Comparison of ENCODE assay signal across 1 cellular context in the genomic region with DNA sequence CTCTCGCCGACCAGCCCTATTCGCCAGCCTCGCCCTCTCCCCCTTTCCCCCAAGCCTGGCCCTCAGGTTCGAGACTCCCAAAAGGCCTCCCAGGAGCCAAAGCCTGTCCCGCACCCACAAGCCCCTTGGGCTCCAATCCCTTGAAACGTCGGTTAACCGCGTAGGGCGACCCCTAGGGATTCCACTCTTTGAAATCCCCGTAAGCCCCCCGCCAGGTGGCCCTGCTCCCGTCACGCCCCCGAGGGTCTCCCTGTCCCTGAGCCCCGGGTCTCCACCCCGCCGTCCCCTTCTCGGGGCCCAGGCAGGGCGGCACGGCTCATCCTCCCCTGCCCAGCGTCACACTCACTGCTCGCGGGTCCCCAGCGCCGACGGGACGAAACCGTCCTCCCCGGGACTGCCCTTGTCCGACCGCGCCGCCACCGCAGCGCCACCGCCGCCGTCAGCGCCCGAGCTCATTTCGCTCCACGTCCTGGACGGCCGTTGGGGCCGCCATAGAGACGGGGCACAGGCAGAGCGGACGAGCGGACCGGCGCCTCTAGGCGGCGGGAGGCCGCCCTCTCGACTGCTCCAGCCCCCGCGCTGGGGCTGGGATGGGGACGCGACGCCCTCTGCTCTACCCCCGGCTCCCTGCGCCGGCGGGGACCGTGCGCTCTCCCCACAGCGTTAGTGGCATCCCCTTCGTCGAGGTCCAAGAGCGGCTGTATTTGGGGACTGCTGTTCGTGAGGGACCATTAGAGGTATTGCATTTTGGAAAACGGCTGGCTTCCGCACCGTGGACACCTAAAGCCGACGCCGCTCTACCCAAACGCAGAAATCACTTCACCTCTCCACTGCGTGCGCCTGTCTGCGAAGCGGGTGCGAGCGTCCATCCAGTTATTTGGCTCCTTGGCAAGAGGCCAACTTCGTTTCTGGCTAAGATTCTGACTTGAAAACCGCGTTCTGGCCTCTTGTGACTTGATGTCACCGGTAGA.
A peak's percentile ranks its signal among the peaks of the same experiment; 100 is the strongest.
TF ChIP-seq lines count a peak whose summit lies in the region.

A gene (minus strand): TSS at position 510 of the 971 bp plus-strand sequence. CDS start 54 bp downstream, at position 456.

TF ChIP-seq in GM12878, 131 proteins besides CTCF, POLR2A, EP300 and RAD21 (continued from another document and continues in another):
- TF ChIP-seq, protein P1, sequence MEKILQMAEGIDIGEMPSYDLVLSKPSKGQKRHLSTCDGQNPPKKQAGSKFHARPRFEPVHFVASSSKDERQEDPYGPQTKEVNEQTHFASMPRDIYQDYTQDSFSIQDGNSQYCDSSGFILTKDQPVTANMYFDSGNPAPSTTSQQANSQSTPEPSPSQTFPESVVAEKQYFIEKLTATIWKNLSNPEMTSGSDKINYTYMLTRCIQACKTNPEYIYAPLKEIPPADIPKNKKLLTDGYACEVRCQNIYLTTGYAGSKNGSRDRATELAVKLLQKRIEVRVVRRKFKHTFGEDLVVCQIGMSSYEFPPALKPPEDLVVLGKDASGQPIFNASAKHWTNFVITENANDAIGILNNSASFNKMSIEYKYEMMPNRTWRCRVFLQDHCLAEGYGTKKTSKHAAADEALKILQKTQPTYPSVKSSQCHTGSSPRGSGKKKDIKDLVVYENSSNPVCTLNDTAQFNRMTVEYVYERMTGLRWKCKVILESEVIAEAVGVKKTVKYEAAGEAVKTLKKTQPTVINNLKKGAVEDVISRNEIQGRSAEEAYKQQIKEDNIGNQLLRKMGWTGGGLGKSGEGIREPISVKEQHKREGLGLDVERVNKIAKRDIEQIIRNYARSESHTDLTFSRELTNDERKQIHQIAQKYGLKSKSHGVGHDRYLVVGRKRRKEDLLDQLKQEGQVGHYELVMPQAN (conservative IDR thresholded peaks at IDR 0.05), result peak; percentile 47; the same call in 1 of the 2 replicates
- TF ChIP-seq NRF1 (conservative IDR thresholded peaks at IDR 0.05; ENCODE audit: low read depth, low read length) (no peak), HDAC2 (IDR thresholded peaks at IDR 0.05) (no peak), NR2F1 (conservative IDR thresholded peaks at IDR 0.05) (peak; percentile 47), RAD51 (IDR thresholded peaks at IDR 0.05) (no peak), ZNF622 (IDR thresholded peaks at IDR 0.05) (no peak), BRCA1 (IDR thresholded peaks at IDR 0.05; ENCODE audit: low read depth, low read length) (no peak), POLR2AphosphoS5 (IDR thresholded peaks at IDR 0.05; ENCODE audit: low read length) (peak; percentile 82), MYB (IDR thresholded peaks at IDR 0.05; ENCODE audit: borderline replicate concordance, low read depth, low read length) (peak; percentile 90), NFYA (IDR thresholded peaks at IDR 0.05; ENCODE audit: borderline replicate concordance, low read depth, low read length) (no peak), CREB1 (IDR thresholded peaks at IDR 0.05; ENCODE audit: low read depth) (peak; percentile 37; the same call in 1 of the 2 replicates), PAX8 (IDR thresholded peaks at IDR 0.05) (no peak), CHD4 (IDR thresholded peaks at IDR 0.05) (no peak), GATAD2B (conservative IDR thresholded peaks at IDR 0.05; ENCODE audit: low read depth) (peak; percentile 84), ZBED1 (IDR thresholded peaks at IDR 0.05; ENCODE audit: borderline replicate concordance) (no peak), CBX5 (IDR thresholded peaks at IDR 0.05; ENCODE audit: low read depth) (no peak; the same call in 1 of the 2 replicates), MYC (IDR thresholded peaks at IDR 0.05; ENCODE audit: insufficient read depth, insufficient read length, insufficient replicate concordance, low read length, severe bottlenecking) (peak; percentile 27), CHD1 (IDR thresholded peaks at IDR 0.05; ENCODE audit: low read depth, low read length) (no peak), YY1 (IDR thresholded peaks at IDR 0.05; ENCODE audit: low read depth, low read length) (peak; percentile 90), HDGF (IDR thresholded peaks at IDR 0.05) (no peak), GABPA (IDR thresholded peaks at IDR 0.05; ENCODE audit: low read depth) (no peak), SMC3 (IDR thresholded peaks at IDR 0.05; ENCODE audit: borderline replicate concordance, low read length) (no peak), TARDBP (IDR thresholded peaks at IDR 0.05; ENCODE audit: borderline replicate concordance) (0 out of 2 replicates have a peak, but pooled peaks have one; percentile 45), STAT1 (conservative IDR thresholded peaks at IDR 0.05) (0 out of 2 replicates have a peak, but pooled peaks have one; percentile 26), SUZ12 (IDR thresholded peaks at IDR 0.05; ENCODE audit: unreplicated experiment) (no peak)
- TF ChIP-seq, protein P2, sequence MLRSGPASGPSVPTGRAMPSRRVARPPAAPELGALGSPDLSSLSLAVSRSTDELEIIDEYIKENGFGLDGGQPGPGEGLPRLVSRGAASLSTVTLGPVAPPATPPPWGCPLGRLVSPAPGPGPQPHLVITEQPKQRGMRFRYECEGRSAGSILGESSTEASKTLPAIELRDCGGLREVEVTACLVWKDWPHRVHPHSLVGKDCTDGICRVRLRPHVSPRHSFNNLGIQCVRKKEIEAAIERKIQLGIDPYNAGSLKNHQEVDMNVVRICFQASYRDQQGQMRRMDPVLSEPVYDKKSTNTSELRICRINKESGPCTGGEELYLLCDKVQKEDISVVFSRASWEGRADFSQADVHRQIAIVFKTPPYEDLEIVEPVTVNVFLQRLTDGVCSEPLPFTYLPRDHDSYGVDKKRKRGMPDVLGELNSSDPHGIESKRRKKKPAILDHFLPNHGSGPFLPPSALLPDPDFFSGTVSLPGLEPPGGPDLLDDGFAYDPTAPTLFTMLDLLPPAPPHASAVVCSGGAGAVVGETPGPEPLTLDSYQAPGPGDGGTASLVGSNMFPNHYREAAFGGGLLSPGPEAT (IDR thresholded peaks at IDR 0.05; ENCODE audit: low read depth), result 0 out of 2 replicates have a peak, but pooled peaks have one; percentile 33
- TF ChIP-seq, protein P3, sequence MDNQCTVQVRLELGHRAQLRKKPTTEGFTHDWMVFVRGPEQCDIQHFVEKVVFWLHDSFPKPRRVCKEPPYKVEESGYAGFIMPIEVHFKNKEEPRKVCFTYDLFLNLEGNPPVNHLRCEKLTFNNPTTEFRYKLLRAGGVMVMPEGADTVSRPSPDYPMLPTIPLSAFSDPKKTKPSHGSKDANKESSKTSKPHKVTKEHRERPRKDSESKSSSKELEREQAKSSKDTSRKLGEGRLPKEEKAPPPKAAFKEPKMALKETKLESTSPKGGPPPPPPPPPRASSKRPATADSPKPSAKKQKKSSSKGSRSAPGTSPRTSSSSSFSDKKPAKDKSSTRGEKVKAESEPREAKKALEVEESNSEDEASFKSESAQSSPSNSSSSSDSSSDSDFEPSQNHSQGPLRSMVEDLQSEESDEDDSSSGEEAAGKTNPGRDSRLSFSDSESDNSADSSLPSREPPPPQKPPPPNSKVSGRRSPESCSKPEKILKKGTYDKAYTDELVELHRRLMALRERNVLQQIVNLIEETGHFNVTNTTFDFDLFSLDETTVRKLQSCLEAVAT (IDR thresholded peaks at IDR 0.05), result no peak
- TF ChIP-seq, protein P4, sequence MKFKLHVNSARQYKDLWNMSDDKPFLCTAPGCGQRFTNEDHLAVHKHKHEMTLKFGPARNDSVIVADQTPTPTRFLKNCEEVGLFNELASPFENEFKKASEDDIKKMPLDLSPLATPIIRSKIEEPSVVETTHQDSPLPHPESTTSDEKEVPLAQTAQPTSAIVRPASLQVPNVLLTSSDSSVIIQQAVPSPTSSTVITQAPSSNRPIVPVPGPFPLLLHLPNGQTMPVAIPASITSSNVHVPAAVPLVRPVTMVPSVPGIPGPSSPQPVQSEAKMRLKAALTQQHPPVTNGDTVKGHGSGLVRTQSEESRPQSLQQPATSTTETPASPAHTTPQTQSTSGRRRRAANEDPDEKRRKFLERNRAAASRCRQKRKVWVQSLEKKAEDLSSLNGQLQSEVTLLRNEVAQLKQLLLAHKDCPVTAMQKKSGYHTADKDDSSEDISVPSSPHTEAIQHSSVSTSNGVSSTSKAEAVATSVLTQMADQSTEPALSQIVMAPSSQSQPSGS (IDR thresholded peaks at IDR 0.05; ENCODE audit: low read length), result no peak
- TF ChIP-seq, protein P5, sequence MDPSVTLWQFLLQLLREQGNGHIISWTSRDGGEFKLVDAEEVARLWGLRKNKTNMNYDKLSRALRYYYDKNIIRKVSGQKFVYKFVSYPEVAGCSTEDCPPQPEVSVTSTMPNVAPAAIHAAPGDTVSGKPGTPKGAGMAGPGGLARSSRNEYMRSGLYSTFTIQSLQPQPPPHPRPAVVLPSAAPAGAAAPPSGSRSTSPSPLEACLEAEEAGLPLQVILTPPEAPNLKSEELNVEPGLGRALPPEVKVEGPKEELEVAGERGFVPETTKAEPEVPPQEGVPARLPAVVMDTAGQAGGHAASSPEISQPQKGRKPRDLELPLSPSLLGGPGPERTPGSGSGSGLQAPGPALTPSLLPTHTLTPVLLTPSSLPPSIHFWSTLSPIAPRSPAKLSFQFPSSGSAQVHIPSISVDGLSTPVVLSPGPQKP (IDR thresholded peaks at IDR 0.05; ENCODE audit: low read depth, low read length), result peak; percentile 44; the same call in 1 of the 2 replicates
- TF ChIP-seq, protein P6, sequence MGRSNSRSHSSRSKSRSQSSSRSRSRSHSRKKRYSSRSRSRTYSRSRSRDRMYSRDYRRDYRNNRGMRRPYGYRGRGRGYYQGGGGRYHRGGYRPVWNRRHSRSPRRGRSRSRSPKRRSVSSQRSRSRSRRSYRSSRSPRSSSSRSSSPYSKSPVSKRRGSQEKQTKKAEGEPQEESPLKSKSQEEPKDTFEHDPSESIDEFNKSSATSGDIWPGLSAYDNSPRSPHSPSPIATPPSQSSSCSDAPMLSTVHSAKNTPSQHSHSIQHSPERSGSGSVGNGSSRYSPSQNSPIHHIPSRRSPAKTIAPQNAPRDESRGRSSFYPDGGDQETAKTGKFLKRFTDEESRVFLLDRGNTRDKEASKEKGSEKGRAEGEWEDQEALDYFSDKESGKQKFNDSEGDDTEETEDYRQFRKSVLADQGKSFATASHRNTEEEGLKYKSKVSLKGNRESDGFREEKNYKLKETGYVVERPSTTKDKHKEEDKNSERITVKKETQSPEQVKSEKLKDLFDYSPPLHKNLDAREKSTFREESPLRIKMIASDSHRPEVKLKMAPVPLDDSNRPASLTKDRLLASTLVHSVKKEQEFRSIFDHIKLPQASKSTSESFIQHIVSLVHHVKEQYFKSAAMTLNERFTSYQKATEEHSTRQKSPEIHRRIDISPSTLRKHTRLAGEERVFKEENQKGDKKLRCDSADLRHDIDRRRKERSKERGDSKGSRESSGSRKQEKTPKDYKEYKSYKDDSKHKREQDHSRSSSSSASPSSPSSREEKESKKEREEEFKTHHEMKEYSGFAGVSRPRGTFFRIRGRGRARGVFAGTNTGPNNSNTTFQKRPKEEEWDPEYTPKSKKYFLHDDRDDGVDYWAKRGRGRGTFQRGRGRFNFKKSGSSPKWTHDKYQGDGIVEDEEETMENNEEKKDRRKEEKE (IDR thresholded peaks at IDR 0.05), result no peak
- TF ChIP-seq, protein P7, sequence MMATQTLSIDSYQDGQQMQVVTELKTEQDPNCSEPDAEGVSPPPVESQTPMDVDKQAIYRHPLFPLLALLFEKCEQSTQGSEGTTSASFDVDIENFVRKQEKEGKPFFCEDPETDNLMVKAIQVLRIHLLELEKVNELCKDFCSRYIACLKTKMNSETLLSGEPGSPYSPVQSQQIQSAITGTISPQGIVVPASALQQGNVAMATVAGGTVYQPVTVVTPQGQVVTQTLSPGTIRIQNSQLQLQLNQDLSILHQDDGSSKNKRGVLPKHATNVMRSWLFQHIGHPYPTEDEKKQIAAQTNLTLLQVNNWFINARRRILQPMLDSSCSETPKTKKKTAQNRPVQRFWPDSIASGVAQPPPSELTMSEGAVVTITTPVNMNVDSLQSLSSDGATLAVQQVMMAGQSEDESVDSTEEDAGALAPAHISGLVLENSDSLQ (IDR thresholded peaks at IDR 0.05), result no peak
- TF ChIP-seq, protein P8, sequence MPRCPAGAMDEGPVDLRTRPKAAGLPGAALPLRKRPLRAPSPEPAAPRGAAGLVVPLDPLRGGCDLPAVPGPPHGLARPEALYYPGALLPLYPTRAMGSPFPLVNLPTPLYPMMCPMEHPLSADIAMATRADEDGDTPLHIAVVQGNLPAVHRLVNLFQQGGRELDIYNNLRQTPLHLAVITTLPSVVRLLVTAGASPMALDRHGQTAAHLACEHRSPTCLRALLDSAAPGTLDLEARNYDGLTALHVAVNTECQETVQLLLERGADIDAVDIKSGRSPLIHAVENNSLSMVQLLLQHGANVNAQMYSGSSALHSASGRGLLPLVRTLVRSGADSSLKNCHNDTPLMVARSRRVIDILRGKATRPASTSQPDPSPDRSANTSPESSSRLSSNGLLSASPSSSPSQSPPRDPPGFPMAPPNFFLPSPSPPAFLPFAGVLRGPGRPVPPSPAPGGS (IDR thresholded peaks at IDR 0.05; ENCODE audit: borderline replicate concordance, insufficient read depth, low read depth, low read length, poor library complexity, severe bottlenecking), result no peak
- TF ChIP-seq, protein P9, sequence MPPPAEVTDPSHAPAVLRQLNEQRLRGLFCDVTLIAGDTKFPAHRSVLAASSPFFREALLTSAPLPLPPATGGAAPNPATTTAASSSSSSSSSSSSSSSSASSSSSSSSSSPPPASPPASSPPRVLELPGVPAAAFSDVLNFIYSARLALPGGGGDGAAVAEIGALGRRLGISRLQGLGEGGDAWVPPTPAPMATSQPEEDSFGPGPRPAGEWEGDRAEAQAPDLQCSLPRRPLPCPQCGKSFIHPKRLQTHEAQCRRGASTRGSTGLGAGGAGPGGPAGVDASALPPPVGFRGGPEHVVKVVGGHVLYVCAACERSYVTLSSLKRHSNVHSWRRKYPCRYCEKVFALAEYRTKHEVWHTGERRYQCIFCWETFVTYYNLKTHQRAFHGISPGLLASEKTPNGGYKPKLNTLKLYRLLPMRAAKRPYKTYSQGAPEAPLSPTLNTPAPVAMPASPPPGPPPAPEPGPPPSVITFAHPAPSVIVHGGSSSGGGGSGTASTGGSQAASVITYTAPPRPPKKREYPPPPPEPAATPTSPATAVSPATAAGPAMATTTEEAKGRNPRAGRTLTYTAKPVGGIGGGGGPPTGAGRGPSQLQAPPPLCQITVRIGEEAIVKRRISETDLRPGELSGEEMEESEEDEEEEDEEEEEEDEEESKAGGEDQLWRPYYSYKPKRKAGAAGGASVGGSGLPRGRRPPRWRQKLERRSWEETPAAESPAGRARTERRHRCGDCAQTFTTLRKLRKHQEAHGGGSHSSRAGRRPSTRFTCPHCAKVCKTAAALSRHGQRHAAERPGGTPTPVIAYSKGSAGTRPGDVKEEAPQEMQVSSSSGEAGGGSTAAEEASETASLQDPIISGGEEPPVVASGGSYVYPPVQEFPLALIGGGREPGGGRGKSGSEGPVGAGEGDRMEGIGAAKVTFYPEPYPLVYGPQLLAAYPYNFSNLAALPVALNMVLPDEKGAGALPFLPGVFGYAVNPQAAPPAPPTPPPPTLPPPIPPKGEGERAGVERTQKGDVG (CRISPR knock-in tag; IDR thresholded peaks at IDR 0.05), result no peak
